ENCODE assay signal across 27 cellular contexts in the genomic region with DNA sequence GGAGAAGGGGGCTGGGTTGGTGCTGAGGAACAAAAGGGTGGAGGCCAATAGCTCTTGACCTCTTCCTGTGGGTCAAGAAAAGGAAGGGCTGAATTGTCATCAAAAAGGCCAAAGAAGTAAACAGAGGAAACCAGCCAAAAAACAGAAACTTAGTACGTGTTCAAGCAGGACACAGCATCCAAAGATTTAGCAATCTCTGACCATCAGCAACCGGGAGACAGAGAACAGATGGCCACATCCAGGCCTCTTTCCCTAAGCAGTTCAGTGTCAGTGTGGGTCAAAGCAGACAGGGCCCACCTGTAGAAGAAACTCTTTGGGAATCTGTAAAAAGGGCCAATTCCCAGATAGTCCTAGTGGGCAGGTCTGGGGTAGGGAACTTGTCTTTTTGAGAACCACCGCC. TPM values are rescaled to one million over a fixed set of nuclear protein-coding genes. Genes with fewer than 3 reads are reported as not detected.
DNase-seq lines count a peak whose midpoint lies in the region; ATAC-seq and TF ChIP-seq lines count a peak whose summit lies in the region.
"Had no signal": no experiment of that assay in that cellular context is flagged by ENCODE, and none has a peak within 500 bp of the region (broad histone marks: within the 10 kb centered on the region; RNA-seq: fewer than 3 reads in every experiment).

No MANE protein-coding gene starts in this region.

- no peaks in the 10 kb centered on the region for H3K27me3 ChIP-seq in upper lobe of left lung
- H3K27me3 ChIP-seq: foreskin keratinocyte had no signal

- peaks cover 31 to 37% (median 32%) of the 10 kb centered on the region in 4 donors for H3K4me1 ChIP-seq in upper lobe of left lung
- H3K4me1 ChIP-seq: foreskin keratinocyte had no signal

- TF ChIP-seq EP300 in upper lobe of left lung (IDR thresholded peaks at IDR 0.05) = no peak

- H3K27me3 Mint-ChIP-seq in activated naive CD8-positive, alpha-beta T cell = no peaks in the 10 kb centered on the region
- no peaks in the 10 kb centered on the region for H3K27me3 Mint-ChIP-seq in activated naive CD8-positive, alpha-beta T cell treated with anti-CD3 and anti-CD28 coated beads, Interleukin-2, amount 50 U/mL, for 24 hours
- H3K27me3 Mint-ChIP-seq in activated naive CD8-positive, alpha-beta T cell treated with anti-CD3 and anti-CD28 coated beads for 36 hours = no peaks in the 10 kb centered on the region
- H3K27me3 Mint-ChIP-seq in immature natural killer cell (ENCODE audit: low read depth in 3 of 3) = peaks cover 2 to 4% (median 2%) of the 10 kb centered on the region in 3 donors
- H3K27me3 Mint-ChIP-seq: dendritic cell treated with granulocyte-macrophage colony-stimulating factor and Interleukin-4, amounts not matched to agents 40 ng/mL and 50 ng/mL, for 4 days; stimulated activated naive CD8-positive, alpha-beta T cell treated with anti-CD3 and anti-CD28 coated beads, Interleukin-15, amount 100 ng/mL, for 72 hours; type B pancreatic cell had no signal

- peaks cover 10% of the 10 kb centered on the region for H3K36me3 Mint-ChIP-seq in activated naive CD8-positive, alpha-beta T cell
- H3K36me3 Mint-ChIP-seq in activated naive CD8-positive, alpha-beta T cell treated with anti-CD3 and anti-CD28 coated beads, Interleukin-2, amount 50 U/mL, for 24 hours (ENCODE audit: low read depth) = peaks cover 44% of the 10 kb centered on the region
- peaks cover 23% of the 10 kb centered on the region for H3K36me3 Mint-ChIP-seq in activated naive CD8-positive, alpha-beta T cell treated with anti-CD3 and anti-CD28 coated beads for 36 hours
- H3K36me3 Mint-ChIP-seq in immature natural killer cell = peaks cover 10 to 34% (median 15%) of the 10 kb centered on the region in 3 donors

- H3K9me3 Mint-ChIP-seq in activated naive CD8-positive, alpha-beta T cell (ENCODE audit: low read depth) = no peaks in the 10 kb centered on the region
- no peaks in the 10 kb centered on the region for H3K9me3 Mint-ChIP-seq in activated naive CD8-positive, alpha-beta T cell treated with anti-CD3 and anti-CD28 coated beads, Interleukin-2, amount 50 U/mL, for 24 hours
- no peaks in the 10 kb centered on the region for H3K9me3 Mint-ChIP-seq in activated naive CD8-positive, alpha-beta T cell treated with anti-CD3 and anti-CD28 coated beads for 36 hours
- H3K9me3 Mint-ChIP-seq in immature natural killer cell = no peaks in the 10 kb centered on the region
- H3K9me3 Mint-ChIP-seq: dendritic cell treated with granulocyte-macrophage colony-stimulating factor and Interleukin-4, amounts not matched to agents 40 ng/mL and 50 ng/mL, for 4 days; GM23338; stimulated activated naive CD8-positive, alpha-beta T cell treated with anti-CD3 and anti-CD28 coated beads, Interleukin-15, amount 100 ng/mL, for 72 hours; type B pancreatic cell had no signal

- ATAC-seq in activated naive CD8-positive, alpha-beta T cell treated with anti-CD3 and anti-CD28 coated beads, Interleukin-2, amount 50 U/mL, for 24 hours = no peak
- ATAC-seq in upper lobe of left lung (ENCODE audit: low FRiP score in 2 of 2) (no peak), GM18909 (IDR thresholded peaks at IDR 0.05; ENCODE audit: poor library complexity, unreplicated experiment) (no peak), HG03342 (IDR thresholded peaks at IDR 0.05; ENCODE audit: unreplicated experiment) (no peak)
- ATAC-seq: foreskin keratinocyte; GM23338; stimulated activated naive CD8-positive, alpha-beta T cell treated with anti-CD3 and anti-CD28 coated beads, Interleukin-15, amount 100 ng/mL, for 72 hours had no signal

- TF ChIP-seq CTCF in upper lobe of left lung (IDR thresholded peaks at IDR 0.05) = no peak

- 63 to 70% methylated on average over 3 of the region's 3 CpGs for WGBS in upper lobe of left lung, 2 donors

- no peak for DNase-seq in activated naive CD8-positive, alpha-beta T cell treated with anti-CD3 and anti-CD28 coated beads, Interleukin-2, amount 50 U/mL, for 24 hours
- DNase-seq in activated naive CD8-positive, alpha-beta T cell treated with anti-CD3 and anti-CD28 coated beads for 36 hours = no peak
- DNase-seq in immature natural killer cell = no peak
- no peak for DNase-seq in upper lobe of left lung
- DNase-seq in cerebellar nuclear complex (lab: John Stamatoyannopoulos, UW) = no peak
- DNase-seq: activated CD4-positive, alpha-beta T cell treated with anti-CD3 and anti-CD28 coated beads for 4 hours; activated effector memory CD4-positive, alpha-beta T cell treated with Interleukin-2 at 50 U/mL for 16 hours; amygdala; foreskin keratinocyte; hippocampal formation; NCI-H446 treated with DMSO at 0.1 percent for 48 hours; SHP77; stimulated activated CD4-positive, alpha-beta T cell treated with anti-CD3 and anti-CD28 coated beads, Interleukin-12 subunit alpha, Interleukin-12 subunit beta, amount 100 ng/mL, for 4 hours; stimulated activated CD4-positive, alpha-beta T cell treated with anti-CD3 and anti-CD28 coated beads, Interleukin-4, amount 100 ng/mL, for 4 hours; stimulated activated naive CD8-positive, alpha-beta T cell treated with anti-CD3 and anti-CD28 coated beads, Interleukin-15, amount 100 ng/mL, for 72 hours had no signal

- H3K4me3 Mint-ChIP-seq in activated naive CD8-positive, alpha-beta T cell = peak overlapping the region; percentile 51
- H3K4me3 Mint-ChIP-seq in activated naive CD8-positive, alpha-beta T cell treated with anti-CD3 and anti-CD28 coated beads, Interleukin-2, amount 50 U/mL, for 24 hours = no peak overlapping the region
- peak overlapping the region; percentile 11 for H3K4me3 Mint-ChIP-seq in activated naive CD8-positive, alpha-beta T cell treated with anti-CD3 and anti-CD28 coated beads for 36 hours
- peak overlapping the region in 4 of 5 donors; percentile 11 to 61 (median 40) for H3K4me3 Mint-ChIP-seq in immature natural killer cell
- H3K4me3 Mint-ChIP-seq: dendritic cell treated with granulocyte-macrophage colony-stimulating factor and Interleukin-4, amounts not matched to agents 40 ng/mL and 50 ng/mL, for 4 days; GM23338; stimulated activated naive CD8-positive, alpha-beta T cell treated with anti-CD3 and anti-CD28 coated beads, Interleukin-15, amount 100 ng/mL, for 72 hours; type B pancreatic cell had no signal

- no peaks in the 10 kb centered on the region for H3K9me3 ChIP-seq in upper lobe of left lung

- peaks cover 24% of the 10 kb centered on the region for H3K4me1 Mint-ChIP-seq in activated naive CD8-positive, alpha-beta T cell (ENCODE audit: low read depth)
- peaks cover 28% of the 10 kb centered on the region for H3K4me1 Mint-ChIP-seq in activated naive CD8-positive, alpha-beta T cell treated with anti-CD3 and anti-CD28 coated beads, Interleukin-2, amount 50 U/mL, for 24 hours
- H3K4me1 Mint-ChIP-seq in activated naive CD8-positive, alpha-beta T cell treated with anti-CD3 and anti-CD28 coated beads for 36 hours = peaks cover 14% of the 10 kb centered on the region
- peaks cover 25 to 26% of the 10 kb centered on the region in 2 donors for H3K4me1 Mint-ChIP-seq in immature natural killer cell

- H3K27ac ChIP-seq in upper lobe of left lung = peak overlapping the region in 3 of 4 donors; percentile 92 to 96 (median 93)
- H3K27ac ChIP-seq: foreskin keratinocyte had no signal

- no peak for TF ChIP-seq POLR2A in upper lobe of left lung (IDR thresholded peaks at IDR 0.05)

- no peak overlapping the region for H3K27ac Mint-ChIP-seq in activated naive CD8-positive, alpha-beta T cell
- no peak overlapping the region for H3K27ac Mint-ChIP-seq in activated naive CD8-positive, alpha-beta T cell treated with anti-CD3 and anti-CD28 coated beads, Interleukin-2, amount 50 U/mL, for 24 hours
- no peak overlapping the region for H3K27ac Mint-ChIP-seq in activated naive CD8-positive, alpha-beta T cell treated with anti-CD3 and anti-CD28 coated beads for 36 hours
- H3K27ac Mint-ChIP-seq in immature natural killer cell = peak overlapping the region in 3 of 6 donors; percentile 36 to 70 (median 69)
- H3K27ac Mint-ChIP-seq: dendritic cell treated with granulocyte-macrophage colony-stimulating factor and Interleukin-4, amounts not matched to agents 40 ng/mL and 50 ng/mL, for 4 days; GM23338; type B pancreatic cell had no signal

- peaks cover 5 to 67% (median 52%) of the 10 kb centered on the region in 4 donors for H3K36me3 ChIP-seq in upper lobe of left lung

- H3K4me3 ChIP-seq in upper lobe of left lung = peak overlapping the region in 1 of 4 donors; percentile 2
- H3K4me3 ChIP-seq: GM23338 had no signal

RNA-seq across cellular contexts. Expression of a gene that starts 2.8 kb away (rescaled TPM):
- total RNA-seq in activated naive CD8-positive, alpha-beta T cell treated with anti-CD3 and anti-CD28 coated beads for 36 hours = 100 to 1,000 TPM; 122 to 123 TPM
- 10 to 100 TPM; 77.4 to 97.9 (median 78.9) TPM for polyA plus RNA-seq in immature natural killer cell
- total RNA-seq in upper lobe of left lung = 100 to 1,000 TPM in 1 of 6 donors, 10 to 100 TPM in 5; 31.9 to 141 (median 75.1) TPM

RNA-seq across cellular contexts. Expression of a gene that starts 33.3 kb away (rescaled TPM):
- under 1 TPM; 0.26 to 0.39 TPM for total RNA-seq in activated naive CD8-positive, alpha-beta T cell treated with anti-CD3 and anti-CD28 coated beads for 36 hours
- polyA plus RNA-seq in immature natural killer cell = not detected
- total RNA-seq in upper lobe of left lung = 100 to 1,000 TPM in 2 of 6 donors, 10 to 100 TPM in 4; 39.7 to 299 (median 70.8) TPM
- total RNA-seq: A673, endothelial cell of umbilical vein, foreskin keratinocyte had no signal
- polyA plus RNA-seq: endothelial cell of umbilical vein had no signal

RNA-seq across cellular contexts. Expression of a gene that starts 49.8 kb away (rescaled TPM):
- 1 to 10 TPM; 1.5 to 1.6 TPM for total RNA-seq in activated naive CD8-positive, alpha-beta T cell treated with anti-CD3 and anti-CD28 coated beads for 36 hours
- polyA plus RNA-seq in immature natural killer cell = not detected
- 1 to 10 TPM; 2.3 to 8.9 (median 4.9) TPM for total RNA-seq in upper lobe of left lung

RNA-seq across cellular contexts. Expression of a gene that starts 52.3 kb away (rescaled TPM):
- total RNA-seq in activated naive CD8-positive, alpha-beta T cell treated with anti-CD3 and anti-CD28 coated beads for 36 hours = not detected
- not detected for polyA plus RNA-seq in immature natural killer cell
- total RNA-seq in upper lobe of left lung = not detected
- total RNA-seq: A673, cardiac septum, endothelial cell of umbilical vein, foreskin keratinocyte, GM23338, lower leg skin, omental fat pad had no signal
- polyA plus RNA-seq: BJ, endothelial cell of umbilical vein, foreskin keratinocyte, GM23338 had no signal

Comparison
In these comparisons a context has a peak if more than half of its experiments do, and no peak if none do; other contexts are left out.
1. RNA of a gene that starts 33.3 kb away (total RNA-seq): 39.7 to 299 TPM in upper lobe of left lung; 0.26 to 0.39 TPM in activated naive CD8-positive, alpha-beta T cell treated with anti-CD3 and anti-CD28 coated beads for 36 hours; every median in the first group is over 10 times any median in the second.